Comparison of ENCODE assay signal across 1 cellular context in the genomic region with DNA sequence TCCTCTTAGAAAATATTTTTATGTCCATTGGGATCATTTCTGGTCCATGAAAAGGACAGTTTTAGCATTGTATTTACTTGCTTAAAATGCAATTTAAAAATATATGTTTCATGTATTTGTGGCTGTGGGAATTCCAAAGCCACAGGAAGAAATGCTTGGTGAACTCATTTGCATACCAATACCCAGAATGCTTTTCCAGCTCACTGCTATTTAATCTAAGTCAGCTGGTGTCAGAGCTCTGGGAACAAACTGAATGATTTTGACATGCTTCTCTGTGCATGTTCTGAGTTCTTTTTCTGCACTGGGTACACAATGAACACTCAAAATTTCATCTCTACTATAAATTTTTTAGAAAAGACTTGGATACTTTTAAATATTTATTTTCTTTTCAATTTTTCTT.
TF ChIP-seq lines count a peak whose summit lies in the region.

No MANE protein-coding gene starts in this region.

TF ChIP-seq in WTC11, 78 proteins besides CTCF, POLR2A, EP300 and RAD21 (continued from another document):
- TF ChIP-seq, protein P1, sequence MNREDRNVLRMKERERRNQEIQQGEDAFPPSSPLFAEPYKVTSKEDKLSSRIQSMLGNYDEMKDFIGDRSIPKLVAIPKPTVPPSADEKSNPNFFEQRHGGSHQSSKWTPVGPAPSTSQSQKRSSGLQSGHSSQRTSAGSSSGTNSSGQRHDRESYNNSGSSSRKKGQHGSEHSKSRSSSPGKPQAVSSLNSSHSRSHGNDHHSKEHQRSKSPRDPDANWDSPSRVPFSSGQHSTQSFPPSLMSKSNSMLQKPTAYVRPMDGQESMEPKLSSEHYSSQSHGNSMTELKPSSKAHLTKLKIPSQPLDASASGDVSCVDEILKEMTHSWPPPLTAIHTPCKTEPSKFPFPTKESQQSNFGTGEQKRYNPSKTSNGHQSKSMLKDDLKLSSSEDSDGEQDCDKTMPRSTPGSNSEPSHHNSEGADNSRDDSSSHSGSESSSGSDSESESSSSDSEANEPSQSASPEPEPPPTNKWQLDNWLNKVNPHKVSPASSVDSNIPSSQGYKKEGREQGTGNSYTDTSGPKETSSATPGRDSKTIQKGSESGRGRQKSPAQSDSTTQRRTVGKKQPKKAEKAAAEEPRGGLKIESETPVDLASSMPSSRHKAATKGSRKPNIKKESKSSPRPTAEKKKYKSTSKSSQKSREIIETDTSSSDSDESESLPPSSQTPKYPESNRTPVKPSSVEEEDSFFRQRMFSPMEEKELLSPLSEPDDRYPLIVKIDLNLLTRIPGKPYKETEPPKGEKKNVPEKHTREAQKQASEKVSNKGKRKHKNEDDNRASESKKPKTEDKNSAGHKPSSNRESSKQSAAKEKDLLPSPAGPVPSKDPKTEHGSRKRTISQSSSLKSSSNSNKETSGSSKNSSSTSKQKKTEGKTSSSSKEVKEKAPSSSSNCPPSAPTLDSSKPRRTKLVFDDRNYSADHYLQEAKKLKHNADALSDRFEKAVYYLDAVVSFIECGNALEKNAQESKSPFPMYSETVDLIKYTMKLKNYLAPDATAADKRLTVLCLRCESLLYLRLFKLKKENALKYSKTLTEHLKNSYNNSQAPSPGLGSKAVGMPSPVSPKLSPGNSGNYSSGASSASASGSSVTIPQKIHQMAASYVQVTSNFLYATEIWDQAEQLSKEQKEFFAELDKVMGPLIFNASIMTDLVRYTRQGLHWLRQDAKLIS (CRISPR knock-in tag; IDR thresholded peaks at IDR 0.05; ENCODE audit: borderline replicate concordance) = no peak
- TF ChIP-seq, protein P2, sequence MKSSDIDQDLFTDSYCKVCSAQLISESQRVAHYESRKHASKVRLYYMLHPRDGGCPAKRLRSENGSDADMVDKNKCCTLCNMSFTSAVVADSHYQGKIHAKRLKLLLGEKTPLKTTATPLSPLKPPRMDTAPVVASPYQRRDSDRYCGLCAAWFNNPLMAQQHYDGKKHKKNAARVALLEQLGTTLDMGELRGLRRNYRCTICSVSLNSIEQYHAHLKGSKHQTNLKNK (CRISPR knock-in tag; IDR thresholded peaks at IDR 0.05) = no peak
- TF ChIP-seq SOX15 (CRISPR knock-in tag; IDR thresholded peaks at IDR 0.05) (no peak), ZNF396 (CRISPR knock-in tag; IDR thresholded peaks at IDR 0.05; ENCODE audit: borderline replicate concordance) (no peak), PRRX2 (CRISPR knock-in tag; IDR thresholded peaks at IDR 0.05) (no peak), ESRRA (CRISPR knock-in tag; IDR thresholded peaks at IDR 0.05; ENCODE audit: borderline replicate concordance) (no peak), NR2C2 (CRISPR knock-in tag; IDR thresholded peaks at IDR 0.05) (no peak), NR3C1 (CRISPR knock-in tag; conservative IDR thresholded peaks at IDR 0.05; ENCODE audit: low read depth) (no peak)
- TF ChIP-seq, protein P3, sequence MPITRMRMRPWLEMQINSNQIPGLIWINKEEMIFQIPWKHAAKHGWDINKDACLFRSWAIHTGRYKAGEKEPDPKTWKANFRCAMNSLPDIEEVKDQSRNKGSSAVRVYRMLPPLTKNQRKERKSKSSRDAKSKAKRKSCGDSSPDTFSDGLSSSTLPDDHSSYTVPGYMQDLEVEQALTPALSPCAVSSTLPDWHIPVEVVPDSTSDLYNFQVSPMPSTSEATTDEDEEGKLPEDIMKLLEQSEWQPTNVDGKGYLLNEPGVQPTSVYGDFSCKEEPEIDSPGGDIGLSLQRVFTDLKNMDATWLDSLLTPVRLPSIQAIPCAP (CRISPR knock-in tag; IDR thresholded peaks at IDR 0.05) = no peak
- TF ChIP-seq, protein P4, sequence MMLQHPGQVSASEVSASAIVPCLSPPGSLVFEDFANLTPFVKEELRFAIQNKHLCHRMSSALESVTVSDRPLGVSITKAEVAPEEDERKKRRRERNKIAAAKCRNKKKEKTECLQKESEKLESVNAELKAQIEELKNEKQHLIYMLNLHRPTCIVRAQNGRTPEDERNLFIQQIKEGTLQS (CRISPR knock-in tag; conservative IDR thresholded peaks at IDR 0.05) = no peak
- TF ChIP-seq, protein P5, sequence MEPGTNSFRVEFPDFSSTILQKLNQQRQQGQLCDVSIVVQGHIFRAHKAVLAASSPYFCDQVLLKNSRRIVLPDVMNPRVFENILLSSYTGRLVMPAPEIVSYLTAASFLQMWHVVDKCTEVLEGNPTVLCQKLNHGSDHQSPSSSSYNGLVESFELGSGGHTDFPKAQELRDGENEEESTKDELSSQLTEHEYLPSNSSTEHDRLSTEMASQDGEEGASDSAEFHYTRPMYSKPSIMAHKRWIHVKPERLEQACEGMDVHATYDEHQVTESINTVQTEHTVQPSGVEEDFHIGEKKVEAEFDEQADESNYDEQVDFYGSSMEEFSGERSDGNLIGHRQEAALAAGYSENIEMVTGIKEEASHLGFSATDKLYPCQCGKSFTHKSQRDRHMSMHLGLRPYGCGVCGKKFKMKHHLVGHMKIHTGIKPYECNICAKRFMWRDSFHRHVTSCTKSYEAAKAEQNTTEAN (CRISPR knock-in tag; IDR thresholded peaks at IDR 0.05) = no peak
- TF ChIP-seq, protein P6, sequence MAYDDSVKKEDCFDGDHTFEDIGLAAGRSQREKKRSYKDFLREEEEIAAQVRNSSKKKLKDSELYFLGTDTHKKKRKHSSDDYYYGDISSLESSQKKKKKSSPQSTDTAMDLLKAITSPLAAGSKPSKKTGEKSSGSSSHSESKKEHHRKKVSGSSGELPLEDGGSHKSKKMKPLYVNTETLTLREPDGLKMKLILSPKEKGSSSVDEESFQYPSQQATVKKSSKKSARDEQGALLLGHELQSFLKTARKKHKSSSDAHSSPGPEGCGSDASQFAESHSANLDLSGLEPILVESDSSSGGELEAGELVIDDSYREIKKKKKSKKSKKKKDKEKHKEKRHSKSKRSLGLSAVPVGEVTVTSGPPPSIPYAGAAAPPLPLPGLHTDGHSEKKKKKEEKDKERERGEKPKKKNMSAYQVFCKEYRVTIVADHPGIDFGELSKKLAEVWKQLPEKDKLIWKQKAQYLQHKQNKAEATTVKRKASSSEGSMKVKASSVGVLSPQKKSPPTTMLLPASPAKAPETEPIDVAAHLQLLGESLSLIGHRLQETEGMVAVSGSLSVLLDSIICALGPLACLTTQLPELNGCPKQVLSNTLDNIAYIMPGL (CRISPR knock-in tag; IDR thresholded peaks at IDR 0.05) = no peak
TF ChIP-seq in WTC11: peak in this region for 0.
